Comparison of ENCODE assay signal across 16 cellular contexts in genomic region chr3:40294434-40294833, GRCh38.
"Had no signal": no experiment of that assay in that cellular context is flagged by ENCODE, and none has a peak within 500 bp of the region (broad histone marks: within the 10 kb centered on the region; RNA-seq: fewer than 3 reads in every experiment).

No MANE protein-coding gene starts in this region.

- DNase-seq: KBM-7, MV-4-11, NCI-H1048, NCI-H1105, NCI-H1417, NCI-H1436 treated with DMSO at 0.1 percent for 48 hours, NCI-H1694, NCI-H187 treated with DMSO at 0.1 percent for 48 hours, NCI-H2029 treated with DMSO at 0.1 percent for 48 hours, NCI-H2171 treated with DMSO at 0.1 percent for 48 hours, NCI-H345, NCI-H446 treated with DMSO at 0.1 percent for 48 hours, NCI-H510A treated with DMSO at 0.1 percent for 48 hours, NCI-H526, RPMI8226, SHP77 had no signal
